ENCODE assay signal across 20 cellular contexts in genomic region chr7:68833442-68833841, GRCh38.
"Had no signal": no experiment of that assay in that cellular context is flagged by ENCODE, and none has a peak within 500 bp of the region (broad histone marks: within the 10 kb centered on the region; RNA-seq: fewer than 3 reads in every experiment).

No MANE protein-coding gene starts in this region.

- H3K36me3 ChIP-seq: esophagus muscularis mucosa, gastrocnemius medialis, heart right ventricle, left lung, lower lobe of right lung had no signal

- H3K9me3 ChIP-seq: esophagus muscularis mucosa, gastrocnemius medialis, lower lobe of right lung had no signal

- DNase-seq: dermis blood vessel endothelial cell; dorsolateral prefrontal cortex; effector CD4-positive, alpha-beta T cell; effector memory CD4-positive, alpha-beta T cell; foreskin fibroblast; foreskin melanocyte; gastrocnemius medialis; glutamatergic neuron; head of caudate nucleus; heart right ventricle; hippocampal formation; left cardiac atrium; left lung; left ventricle myocardium superior; lower lobe of right lung; mesenchymal stem cell; mucosa of descending colon; naive B cell had no signal

- H3K27me3 ChIP-seq: esophagus muscularis mucosa, gastrocnemius medialis had no signal

- H3K4me3 ChIP-seq: coronary artery, dorsolateral prefrontal cortex, esophagus muscularis mucosa, gastrocnemius medialis, heart right ventricle, left lung, lower lobe of right lung, mucosa of descending colon had no signal

- ATAC-seq: gastrocnemius medialis, heart right ventricle, left cardiac atrium, left lung, left ventricle myocardium superior, lower lobe of right lung, mucosa of descending colon had no signal
